ENCODE assay signal across 22 cellular contexts in genomic region chr5:161001604-161002003, GRCh38.
DNase-seq lines count a peak whose midpoint lies in the region; ATAC-seq and TF ChIP-seq lines count a peak whose summit lies in the region.
"Had no signal": no experiment of that assay in that cellular context is flagged by ENCODE, and none has a peak within 500 bp of the region (broad histone marks: within the 10 kb centered on the region; RNA-seq: fewer than 3 reads in every experiment).

No MANE protein-coding gene starts in this region.

- no peak for TF ChIP-seq EP300 in stomach (IDR thresholded peaks at IDR 0.05)

- no peak overlapping the region for H3K4me3 ChIP-seq in SJCRH30
- H3K4me3 ChIP-seq in stomach, result no peak overlapping the region
- H3K4me3 ChIP-seq: lower lobe of right lung, Peyer's patch, right atrium auricular region, upper lobe of left lung had no signal

- peak; percentile 2 for DNase-seq in NCI-H526 treated with DMSO at 0.1 percent for 48 hours (lab: John Stamatoyannopoulos, UW)
- DNase-seq in NCI-H2107 treated with DMSO at 0.1 percent for 48 hours (lab: John Stamatoyannopoulos, UW; ENCODE audit: unreplicated experiment), result no peak
- no peak for DNase-seq in NCI-H446 (lab: John Stamatoyannopoulos, UW)
- no peak for DNase-seq in SJCRH30
- no peak for DNase-seq in stomach
- DNase-seq: activated B cell treated with CpG ODN at 0.5 μM for 24 hours; activated naive CD8-positive, alpha-beta T cell treated with anti-CD3 and anti-CD28 coated beads for 36 hours; BE2C; DMS53; effector CD8-positive, alpha-beta T cell; Kasumi-1; lower lobe of right lung; NCI-H1694; NCI-H524 treated with DMSO at 0.1 percent for 48 hours; Peyer's patch; upper lobe of left lung had no signal

- ATAC-seq in GM18909 (IDR thresholded peaks at IDR 0.05; ENCODE audit: poor library complexity, unreplicated experiment) (peak; percentile 69), GM21576 (IDR thresholded peaks at IDR 0.05; ENCODE audit: unreplicated experiment) (peak; percentile 58), HG03064 (IDR thresholded peaks at IDR 0.05; ENCODE audit: low read depth, unreplicated experiment) (peak; percentile 78)
- ATAC-seq: lower lobe of right lung; natural killer cell treated with Interleukin-12 subunit alpha and Interleukin-12 subunit beta and Interleukin-15 and Interleukin-18, amount 100 ng/mL, for 72 hours had no signal

- H3K36me3 ChIP-seq in SJCRH30, result no peaks in the 10 kb centered on the region
- H3K36me3 ChIP-seq in stomach, result no peaks in the 10 kb centered on the region
- H3K36me3 ChIP-seq: BE2C, lower lobe of right lung, Peyer's patch, right atrium auricular region, upper lobe of left lung had no signal

- H3K27ac ChIP-seq in SJCRH30 (no peak overlapping the region), stomach (no peak overlapping the region)
- H3K27ac ChIP-seq: HL-60, lower lobe of right lung, Peyer's patch, right atrium auricular region, upper lobe of left lung had no signal

- intact Hi-C loops in stomach (cut with DNase I; ENCODE audit: low total_unique reads), result no loop called here

- no peaks in the 10 kb centered on the region for H3K27me3 ChIP-seq in SJCRH30
- no peaks in the 10 kb centered on the region for H3K27me3 ChIP-seq in stomach
- H3K27me3 ChIP-seq: BE2C, Peyer's patch, right atrium auricular region, upper lobe of left lung had no signal

- WGBS in stomach, 5 donors, result 65 to 100% (median 92%) methylated on average over 1 of the region's 1 CpG

- H3K9me3 ChIP-seq in SJCRH30 (replicated peaks) (no peaks in the 10 kb centered on the region), stomach (peaks cover 0 to 18% (median 13%) of the 10 kb centered on the region in 4 donors)
- H3K9me3 ChIP-seq: BE2C, lower lobe of right lung, Peyer's patch had no signal

- H3K4me1 ChIP-seq in SJCRH30, result no peaks in the 10 kb centered on the region
- H3K4me1 ChIP-seq in stomach, result no peaks in the 10 kb centered on the region
- H3K4me1 ChIP-seq: BE2C, lower lobe of right lung, Peyer's patch, right atrium auricular region, upper lobe of left lung had no signal

- TF ChIP-seq CTCF in stomach (IDR thresholded peaks at IDR 0.05), result no peak

- TF ChIP-seq POLR2A in stomach (IDR thresholded peaks at IDR 0.05), result no peak
